Comparison of ENCODE assay signal across 12 cellular contexts in the genomic region with DNA sequence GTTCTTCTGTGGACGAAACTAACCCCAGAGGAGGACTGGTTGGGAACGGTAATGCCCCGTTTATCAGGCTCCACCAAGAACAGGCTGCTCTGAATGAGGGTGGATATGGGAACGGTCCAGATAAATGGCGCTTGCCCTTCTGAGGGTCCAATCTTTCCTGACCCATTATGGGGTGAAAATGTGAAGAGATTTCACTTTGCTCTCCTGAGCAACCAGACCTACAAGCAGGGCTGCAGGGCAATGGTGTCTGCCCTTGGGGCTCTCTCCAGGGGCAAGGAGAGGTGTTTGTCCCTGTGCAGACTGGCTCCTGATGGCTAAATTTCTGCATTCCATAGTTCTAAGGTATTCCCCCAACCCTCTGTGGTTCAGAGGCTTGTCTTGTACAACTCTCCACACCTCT. TPM values are rescaled to one million over a fixed set of nuclear protein-coding genes. Genes with fewer than 3 reads are reported as not detected.
DNase-seq lines count a peak whose midpoint lies in the region; ATAC-seq, FAIRE-seq and TF ChIP-seq lines count a peak whose summit lies in the region.
"Had no signal": no experiment of that assay in that cellular context is flagged by ENCODE, and none has a peak within 500 bp of the region (broad histone marks: within the 10 kb centered on the region; RNA-seq: fewer than 3 reads in every experiment).

No MANE protein-coding gene starts in this region.

- H3K36me3 ChIP-seq in HepG2 (replicated peaks in 1 of 2; ENCODE audit: control insufficient read depth in 1 of 2, insufficient read depth in 2 of 2, low read length in 2 of 2) (peaks cover 80 to 100% of the 10 kb centered on the region in 2 experiments), right lobe of liver (peaks cover 0 to 3% (median 0%) of the 10 kb centered on the region in 4 donors), mucosa of rectum (ENCODE audit: control insufficient read depth in 2 of 2, insufficient read depth in 2 of 2, low read length in 2 of 2) (peaks cover 19 to 20% of the 10 kb centered on the region in 2 donors), HAP-1 (replicated peaks) (peaks cover 46% of the 10 kb centered on the region)

- H3K27ac ChIP-seq in HepG2 (ENCODE audit: extremely low read length, insufficient read depth, low read length) (no peak overlapping the region), right lobe of liver (no peak overlapping the region), mucosa of rectum (ENCODE audit: low read depth in 2 of 2, low read length in 2 of 2) (peak overlapping the region; percentile 7 to 95)

- H3K9me3 ChIP-seq in HepG2 (ENCODE audit: low read length), result no peaks in the 10 kb centered on the region
- H3K9me3 ChIP-seq in right lobe of liver, result no peaks in the 10 kb centered on the region
- no peaks in the 10 kb centered on the region for H3K9me3 ChIP-seq in mucosa of rectum (ENCODE audit: control insufficient read depth in 2 of 2, low read length in 2 of 2)
- no peaks in the 10 kb centered on the region for H3K9me3 ChIP-seq in HAP-1
- H3K9me3 ChIP-seq: Peyer's patch had no signal

- no peaks in the 10 kb centered on the region for H3K27me3 ChIP-seq in HepG2 (ENCODE audit: control insufficient read depth in 1 of 2, insufficient read depth in 2 of 2, low read length in 2 of 2)
- no peaks in the 10 kb centered on the region for H3K27me3 ChIP-seq in right lobe of liver
- H3K27me3 ChIP-seq in mucosa of rectum (ENCODE audit: control insufficient read depth in 2 of 2, insufficient read depth in 2 of 2, low read length in 2 of 2), result no peaks in the 10 kb centered on the region
- H3K27me3 ChIP-seq in HAP-1 (ENCODE audit: low read depth), result no peaks in the 10 kb centered on the region
- H3K27me3 ChIP-seq: Peyer's patch had no signal

- peaks cover 60% of the 10 kb centered on the region for H3K4me1 Mint-ChIP-seq in activated T-helper 17 cell treated with anti-CD3 and anti-CD28 coated beads, Interleukin-2, amount 50 U/mL, for 72 hours

- H3K9me3 Mint-ChIP-seq in activated T-helper 17 cell treated with anti-CD3 and anti-CD28 coated beads, Interleukin-2, amount 50 U/mL, for 72 hours, result no peaks in the 10 kb centered on the region

- in situ Hi-C loops in HepG2 (cut with HindIII; ENCODE audit: extremely low pct_ligation_motif_present, low pct_unique_long_range_greater_than_20kb) (no loop called here), HAP-1 (cut with MboI; ENCODE audit: low sequenced_read_pairs) (no loop called here)

- ATAC-seq in HepG2 (no peak), right lobe of liver (no peak), HG02623 (IDR thresholded peaks at IDR 0.05; ENCODE audit: unreplicated experiment) (no peak)
- no peak for ATAC-seq in activated T-helper 17 cell treated with anti-CD3 and anti-CD28 coated beads, Interleukin-2, amount 50 U/mL, for 72 hours (replicated peaks)

- peak overlapping the region; percentile 69 for H3K4me3 Mint-ChIP-seq in activated T-helper 17 cell treated with anti-CD3 and anti-CD28 coated beads, Interleukin-2, amount 50 U/mL, for 72 hours

- H3K4me3 ChIP-seq in HepG2 (replicated peaks in 1 of 3; ENCODE audit: insufficient read depth in 1 of 3, low read depth in 2 of 3, low read length in 3 of 3), result no peak overlapping the region
- no peak overlapping the region for H3K4me3 ChIP-seq in right lobe of liver
- no peak overlapping the region for H3K4me3 ChIP-seq in mucosa of rectum (ENCODE audit: low read length in 2 of 2)
- H3K4me3 ChIP-seq in HAP-1, result no peak overlapping the region
- H3K4me3 ChIP-seq: Peyer's patch had no signal

- no peaks in the 10 kb centered on the region for H3K27me3 Mint-ChIP-seq in activated T-helper 17 cell treated with anti-CD3 and anti-CD28 coated beads, Interleukin-2, amount 50 U/mL, for 72 hours

- WGBS in HepG2 (ENCODE audit: low lambda C conversion rate), result 97% methylated on average over 5 of the region's 5 CpGs
- WGBS in right lobe of liver (ENCODE audit: insufficient coverage, low coverage, low lambda C conversion rate, missing lambda C conversion rate), result 79% methylated on average over 3 of the region's 5 CpGs

- H2AFZ ChIP-seq in HepG2 (ENCODE audit: low read length), result no peak overlapping the region

- TF ChIP-seq POLR2A in HepG2 (IDR thresholded peaks at IDR 0.05; ENCODE audit: insufficient read depth in 1 of 2, low read depth in 2 of 2, low read length in 2 of 2) (no peak), right lobe of liver (IDR thresholded peaks at IDR 0.05) (no peak)

- TF ChIP-seq RAD21 in HepG2 (CRISPR knock-in tag; IDR thresholded peaks at IDR 0.05), result no peak

- H3K36me3 Mint-ChIP-seq in activated T-helper 17 cell treated with anti-CD3 and anti-CD28 coated beads, Interleukin-2, amount 50 U/mL, for 72 hours (ENCODE audit: low read depth), result peaks cover 100% of the 10 kb centered on the region

- H3K9ac ChIP-seq in HepG2 (ENCODE audit: insufficient read depth, low read depth, low read length), result no peak overlapping the region
- no peak overlapping the region for H3K9ac ChIP-seq in mucosa of rectum (ENCODE audit: low read depth in 1 of 2, low read length in 2 of 2)

- TF ChIP-seq CTCF in HepG2 (CRISPR knock-in tag; IDR thresholded peaks at IDR 0.05) (no peak), right lobe of liver (IDR thresholded peaks at IDR 0.05) (no peak)

- peaks cover 98% of the 10 kb centered on the region for H4K20me1 ChIP-seq in HepG2 (ENCODE audit: insufficient read depth, low read length)

- POLR2A ChIA-PET in HepG2 (lab: Yijun Ruan, JAX), result no interaction called here

- FAIRE-seq in HepG2 (lab: Jason Lieb, UNC), result no peak
- FAIRE-seq: islet of Langerhans had no signal

- CTCF ChIA-PET in HepG2 (lab: Yijun Ruan, JAX; ENCODE audit: low intra/inter-chr PET ratio, low total read pairs), result no interaction called here

- H3K27ac Mint-ChIP-seq in activated T-helper 17 cell treated with anti-CD3 and anti-CD28 coated beads, Interleukin-2, amount 50 U/mL, for 72 hours, result peak overlapping the region; percentile 89

- peaks cover 70% of the 10 kb centered on the region for H3K79me2 ChIP-seq in HepG2 (ENCODE audit: insufficient read depth, low read length)

- H3K4me1 ChIP-seq in HepG2 (ENCODE audit: insufficient read depth, low read length) (peaks cover 81% of the 10 kb centered on the region), right lobe of liver (peaks cover 0 to 7% (median 0%) of the 10 kb centered on the region in 4 donors), mucosa of rectum (ENCODE audit: control insufficient read depth in 2 of 2, insufficient read depth in 2 of 2, low read length in 2 of 2) (peaks cover 63 to 78% of the 10 kb centered on the region in 2 donors), HAP-1 (no peaks in the 10 kb centered on the region)

- BruUV-seq in HepG2 (replicated peaks; lab: Mats Ljungman, UMichigan), result no TSS peak

- intact Hi-C loops in HepG2 (cut with micrococcal nuclease; ENCODE audit: unreplicated experiment) (no loop called here), right lobe of liver (cut with DNase I) (no loop called here)

- DNase-seq in HepG2 (ENCODE audit: low spot score) (no peak), right lobe of liver (no peak), HAP-1 (ENCODE audit: low spot score in 2 of 2) (no peak), NCI-H69 (lab: John Stamatoyannopoulos, UW) (no peak)
- DNase-seq in stimulated activated CD4-positive, alpha-beta T cell treated with anti-CD3 and anti-CD28 coated beads, Interleukin-4, amount 100 ng/mL, for 1 hour, result no peak
- DNase-seq: erythroblast, NCI-H187 had no signal

- TF ChIP-seq EP300 in HepG2 (IDR thresholded peaks at IDR 0.05; ENCODE audit: low read depth in 2 of 2, low read length in 2 of 2), result no peak
- no peak for TF ChIP-seq EP300 in HepG2 (CRISPR knock-in tag; IDR thresholded peaks at IDR 0.05; ENCODE audit: borderline replicate concordance)

- H3K4me2 ChIP-seq in HepG2 (ENCODE audit: low read depth, low read length), result no peak overlapping the region

TF ChIP-seq in HepG2, 621 proteins besides CTCF, POLR2A, EP300 and RAD21:
- TF ChIP-seq RBM22 (optimal IDR thresholded peaks at IDR 0.05; ENCODE audit: low read length) (peak; percentile 3), ZNF546 (CRISPR knock-in tag; conservative IDR thresholded peaks at IDR 0.05) (no peak)

RNA-seq across cellular contexts. Expression of gene SLC2A1, which starts 25.1 kb away (rescaled TPM):
- total RNA-seq in HepG2 (2016; rRNA removed; fragmentation: Illumina TruSeq; extraction: Trizol) (54.3 and 125 TPM in 2 replicates), right lobe of liver (10 to 100 TPM in 1 of 6 experiments, 1 to 10 TPM in 4, under 1 TPM in 1; 0.74 to 34.3 (median 5.8) TPM)
- total RNA-seq in HepG2 (2016; cell fraction: cytosol; rRNA removed; fragmentation: Illumina TruSeq; extraction: Trizol; ENCODE audit: low read depth), result 17.1 and 18.0 TPM in 2 replicates
- 44.3 and 121 TPM in 2 replicates for total RNA-seq in HepG2 (2016; cell fraction: insoluble cytoplasmic fraction; rRNA removed; fragmentation: Illumina TruSeq; extraction: Trizol)
- 38.1 and 44.0 TPM in 2 replicates for total RNA-seq in HepG2 (2016; cell fraction: membrane; rRNA removed; fragmentation: Illumina TruSeq; extraction: Trizol)
- total RNA-seq in HepG2 (2016; cell fraction: nucleus; rRNA removed; fragmentation: Illumina TruSeq; extraction: Trizol), result 146 and 160 TPM in 2 replicates
- polyA plus RNA-seq in HepG2 (2011; rRNA removed), result 315 and 423 TPM in 2 replicates
- 201 and 410 TPM in 2 replicates for polyA plus RNA-seq in HepG2 (2011; cell fraction: cytosol; rRNA removed)
- 305 and 663 TPM in 2 replicates for polyA plus RNA-seq in HepG2 (2011; cell fraction: nucleus; rRNA removed)
- 253 and 372 TPM in 2 replicates for polyA plus RNA-seq in HepG2 (2012)
- 10.8 and 11.3 TPM in 2 replicates for polyA plus RNA-seq in HepG2 (2016; cell fraction: cytosol; fragmentation: Illumina TruSeq; extraction: Trizol; ENCODE audit: low read depth)
- polyA plus RNA-seq in HepG2 (2016; cell fraction: insoluble cytoplasmic fraction; fragmentation: Illumina TruSeq; extraction: Trizol; ENCODE audit: low read depth), result 47.5 and 58.0 TPM in 2 replicates
- polyA plus RNA-seq in HepG2 (2016; cell fraction: membrane; fragmentation: Illumina TruSeq; extraction: Trizol; ENCODE audit: low read depth), result 20.7 and 24.0 TPM in 2 replicates
- polyA plus RNA-seq in HepG2 (2016; cell fraction: nucleus; fragmentation: Illumina TruSeq; extraction: Trizol; ENCODE audit: insufficient read depth, low read depth), result 232 and 245 TPM in 2 replicates
- polyA minus RNA-seq in HepG2 (2011; rRNA and poly(A)+ RNA removed; ENCODE audit: low replicate concordance), result 61.9 and 1,182 TPM in 2 replicates
- 204 and 374 TPM in 2 replicates for polyA minus RNA-seq in HepG2 (2011; cell fraction: cytosol; rRNA and poly(A)+ RNA removed)
- 146 and 207 TPM in 2 replicates for polyA minus RNA-seq in HepG2 (2011; cell fraction: nucleus; rRNA and poly(A)+ RNA removed)
- 100 to 1,000 TPM; 217 to 280 TPM for total RNA-seq in activated T-helper 17 cell treated with anti-CD3 and anti-CD28 coated beads, Interleukin-2, amount 50 U/mL, for 72 hours

Comparison
In these comparisons a context has a peak if more than half of its experiments do, and no peak if none do; other contexts are left out.
1. H3K27ac ChIP-seq: peak in mucosa of rectum (2 of 2); none in HepG2 (single experiment) and right lobe of liver (0 of 3).